In genomic region chr7:7104314-7104698, GRCh38 we compare ENCODE assay signal across 1 cellular context.
TF ChIP-seq lines count a peak whose summit lies in the region.

No MANE protein-coding gene starts in this region.

TF ChIP-seq in K562, 482 proteins besides CTCF, POLR2A, EP300 and RAD21 (continued from another document and continues in another):
- TF ChIP-seq CBX1 (IDR thresholded peaks at IDR 0.05; ENCODE audit: low read depth) = no peak
- TF ChIP-seq, protein P1, sequence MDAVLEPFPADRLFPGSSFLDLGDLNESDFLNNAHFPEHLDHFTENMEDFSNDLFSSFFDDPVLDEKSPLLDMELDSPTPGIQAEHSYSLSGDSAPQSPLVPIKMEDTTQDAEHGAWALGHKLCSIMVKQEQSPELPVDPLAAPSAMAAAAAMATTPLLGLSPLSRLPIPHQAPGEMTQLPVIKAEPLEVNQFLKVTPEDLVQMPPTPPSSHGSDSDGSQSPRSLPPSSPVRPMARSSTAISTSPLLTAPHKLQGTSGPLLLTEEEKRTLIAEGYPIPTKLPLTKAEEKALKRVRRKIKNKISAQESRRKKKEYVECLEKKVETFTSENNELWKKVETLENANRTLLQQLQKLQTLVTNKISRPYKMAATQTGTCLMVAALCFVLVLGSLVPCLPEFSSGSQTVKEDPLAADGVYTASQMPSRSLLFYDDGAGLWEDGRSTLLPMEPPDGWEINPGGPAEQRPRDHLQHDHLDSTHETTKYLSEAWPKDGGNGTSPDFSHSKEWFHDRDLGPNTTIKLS (IDR thresholded peaks at IDR 0.05; ENCODE audit: borderline replicate concordance, low read depth) = no peak
- no peak for TF ChIP-seq ZNF431 (CRISPR knock-in tag; IDR thresholded peaks at IDR 0.05)
- TF ChIP-seq CBFA2T2 (conservative IDR thresholded peaks at IDR 0.05) = peak; percentile 92
- peak; percentile 94 for TF ChIP-seq ARID1B (IDR thresholded peaks at IDR 0.05)
- peak; percentile 59; the same call in 1 of the 2 replicates for TF ChIP-seq MAFF (IDR thresholded peaks at IDR 0.05; ENCODE audit: low read length)
- TF ChIP-seq, protein P2, sequence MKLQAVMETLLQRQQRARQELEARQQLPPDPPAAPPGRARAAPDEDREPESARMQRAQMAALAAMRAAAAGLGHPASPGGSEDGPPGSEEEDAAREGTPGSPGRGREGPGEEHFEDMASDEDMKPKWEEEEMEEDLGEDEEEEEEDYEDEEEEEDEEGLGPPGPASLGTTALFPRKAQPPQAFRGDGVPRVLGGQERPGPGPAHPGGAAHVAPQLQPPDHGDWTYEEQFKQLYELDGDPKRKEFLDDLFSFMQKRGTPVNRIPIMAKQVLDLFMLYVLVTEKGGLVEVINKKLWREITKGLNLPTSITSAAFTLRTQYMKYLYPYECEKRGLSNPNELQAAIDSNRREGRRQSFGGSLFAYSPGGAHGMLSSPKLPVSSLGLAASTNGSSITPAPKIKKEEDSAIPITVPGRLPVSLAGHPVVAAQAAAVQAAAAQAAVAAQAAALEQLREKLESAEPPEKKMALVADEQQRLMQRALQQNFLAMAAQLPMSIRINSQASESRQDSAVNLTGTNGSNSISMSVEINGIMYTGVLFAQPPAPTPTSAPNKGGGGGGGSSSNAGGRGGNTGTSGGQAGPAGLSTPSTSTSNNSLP (IDR thresholded peaks at IDR 0.05; ENCODE audit: borderline replicate concordance, low read depth, low read length) = peak; percentile 98
- TF ChIP-seq CTCFL (IDR thresholded peaks at IDR 0.05; ENCODE audit: borderline replicate concordance, insufficient read depth, low read depth, low read length, poor library complexity, severe bottlenecking) = no peak
- peak; percentile 53; the same call in 1 of the 2 replicates for TF ChIP-seq EHMT2 (IDR thresholded peaks at IDR 0.05)
- TF ChIP-seq XRCC3 (IDR thresholded peaks at IDR 0.05) = no peak
- peak; percentile 14; the same call in 1 of the 2 replicates for TF ChIP-seq CHAMP1 (IDR thresholded peaks at IDR 0.05)
- TF ChIP-seq, protein P3, sequence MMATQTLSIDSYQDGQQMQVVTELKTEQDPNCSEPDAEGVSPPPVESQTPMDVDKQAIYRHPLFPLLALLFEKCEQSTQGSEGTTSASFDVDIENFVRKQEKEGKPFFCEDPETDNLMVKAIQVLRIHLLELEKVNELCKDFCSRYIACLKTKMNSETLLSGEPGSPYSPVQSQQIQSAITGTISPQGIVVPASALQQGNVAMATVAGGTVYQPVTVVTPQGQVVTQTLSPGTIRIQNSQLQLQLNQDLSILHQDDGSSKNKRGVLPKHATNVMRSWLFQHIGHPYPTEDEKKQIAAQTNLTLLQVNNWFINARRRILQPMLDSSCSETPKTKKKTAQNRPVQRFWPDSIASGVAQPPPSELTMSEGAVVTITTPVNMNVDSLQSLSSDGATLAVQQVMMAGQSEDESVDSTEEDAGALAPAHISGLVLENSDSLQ (IDR thresholded peaks at IDR 0.05) = peak; percentile 60; the same call in 1 of the 2 replicates
- no peak for TF ChIP-seq NFYB (IDR thresholded peaks at IDR 0.05; ENCODE audit: extremely low read depth, insufficient read length)
- TF ChIP-seq KDM1A (IDR thresholded peaks at IDR 0.05) = peak; percentile 65 to 69
- peak; percentile 81 for TF ChIP-seq STAT5A (IDR thresholded peaks at IDR 0.05; ENCODE audit: borderline replicate concordance, low read length)
- TF ChIP-seq HDAC3 (IDR thresholded peaks at IDR 0.05; ENCODE audit: borderline replicate concordance, partially characterized antibody) = peak; percentile 72
- TF ChIP-seq CAMTA2 (CRISPR knock-in tag; conservative IDR thresholded peaks at IDR 0.05) = no peak
- TF ChIP-seq ZNF347 (CRISPR knock-in tag; IDR thresholded peaks at IDR 0.05; ENCODE audit: low read depth) = no peak
- no peak for TF ChIP-seq ZNF740 (CRISPR knock-in tag; IDR thresholded peaks at IDR 0.05)
- TF ChIP-seq ZNF740 (tag; IDR thresholded peaks at IDR 0.05) = no peak
- no peak for TF ChIP-seq SIN3A (IDR thresholded peaks at IDR 0.05; ENCODE audit: borderline replicate concordance in 2 of 2, control insufficient read depth in 1 of 2, low read depth in 2 of 2, low read length in 2 of 2)
- TF ChIP-seq SMAD1 (IDR thresholded peaks at IDR 0.05; ENCODE audit: low read depth, low read length, partially characterized antibody) = no peak
- no peak for TF ChIP-seq JUNB (CRISPR knock-in tag; conservative IDR thresholded peaks at IDR 0.05)
- TF ChIP-seq NCOA2 (IDR thresholded peaks at IDR 0.05; ENCODE audit: partially characterized antibody in 2 of 2) = peak; percentile 23 to 85
- no peak for TF ChIP-seq RBFOX2 (IDR thresholded peaks at IDR 0.05; ENCODE audit: low read depth, low read length)
- no peak for TF ChIP-seq CCNT2 (IDR thresholded peaks at IDR 0.05; ENCODE audit: borderline replicate concordance, extremely low read depth, insufficient read length, low read depth, low read length)
- peak in 1 of 2 experiments; percentile 45; a peak in 1 of 3 replicates for TF ChIP-seq CBX3 (IDR thresholded peaks at IDR 0.05; ENCODE audit: borderline replicate concordance in 1 of 2, low read length in 2 of 2)
- TF ChIP-seq PML (IDR thresholded peaks at IDR 0.05; ENCODE audit: low read length) = peak; percentile 70; the same call in 1 of the 2 replicates
- no peak for TF ChIP-seq CEBPB (tag; IDR thresholded peaks at IDR 0.05)
- TF ChIP-seq HDAC2 (IDR thresholded peaks at IDR 0.05) = 0 out of 2 replicates have a peak, but pooled peaks have one; percentile 26
- TF ChIP-seq MEIS2 (IDR thresholded peaks at IDR 0.05; ENCODE audit: partially characterized antibody) = peak; percentile 95
- 0 out of 2 replicates have a peak, but pooled peaks have one; percentile 22 for TF ChIP-seq EP400 (IDR thresholded peaks at IDR 0.05)
- 0 out of 2 replicates have a peak, but pooled peaks have one; percentile 29 for TF ChIP-seq CREM (IDR thresholded peaks at IDR 0.05; ENCODE audit: low read depth)
- TF ChIP-seq ZSCAN29 (IDR thresholded peaks at IDR 0.05) = no peak
- TF ChIP-seq, protein P4, sequence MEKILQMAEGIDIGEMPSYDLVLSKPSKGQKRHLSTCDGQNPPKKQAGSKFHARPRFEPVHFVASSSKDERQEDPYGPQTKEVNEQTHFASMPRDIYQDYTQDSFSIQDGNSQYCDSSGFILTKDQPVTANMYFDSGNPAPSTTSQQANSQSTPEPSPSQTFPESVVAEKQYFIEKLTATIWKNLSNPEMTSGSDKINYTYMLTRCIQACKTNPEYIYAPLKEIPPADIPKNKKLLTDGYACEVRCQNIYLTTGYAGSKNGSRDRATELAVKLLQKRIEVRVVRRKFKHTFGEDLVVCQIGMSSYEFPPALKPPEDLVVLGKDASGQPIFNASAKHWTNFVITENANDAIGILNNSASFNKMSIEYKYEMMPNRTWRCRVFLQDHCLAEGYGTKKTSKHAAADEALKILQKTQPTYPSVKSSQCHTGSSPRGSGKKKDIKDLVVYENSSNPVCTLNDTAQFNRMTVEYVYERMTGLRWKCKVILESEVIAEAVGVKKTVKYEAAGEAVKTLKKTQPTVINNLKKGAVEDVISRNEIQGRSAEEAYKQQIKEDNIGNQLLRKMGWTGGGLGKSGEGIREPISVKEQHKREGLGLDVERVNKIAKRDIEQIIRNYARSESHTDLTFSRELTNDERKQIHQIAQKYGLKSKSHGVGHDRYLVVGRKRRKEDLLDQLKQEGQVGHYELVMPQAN (IDR thresholded peaks at IDR 0.05; ENCODE audit: borderline replicate concordance) = no peak
- peak; percentile 12; the same call in 1 of the 2 replicates for TF ChIP-seq ZNF589 (CRISPR knock-in tag; IDR thresholded peaks at IDR 0.05; ENCODE audit: low read depth)
- no peak for TF ChIP-seq HOMEZ (CRISPR knock-in tag; IDR thresholded peaks at IDR 0.05)
- peak; percentile 80 for TF ChIP-seq FOXM1 (IDR thresholded peaks at IDR 0.05; ENCODE audit: low read depth)
- no peak for TF ChIP-seq FOXM1 (CRISPR knock-in tag; IDR thresholded peaks at IDR 0.05; ENCODE audit: low read depth)
- TF ChIP-seq, protein P5, sequence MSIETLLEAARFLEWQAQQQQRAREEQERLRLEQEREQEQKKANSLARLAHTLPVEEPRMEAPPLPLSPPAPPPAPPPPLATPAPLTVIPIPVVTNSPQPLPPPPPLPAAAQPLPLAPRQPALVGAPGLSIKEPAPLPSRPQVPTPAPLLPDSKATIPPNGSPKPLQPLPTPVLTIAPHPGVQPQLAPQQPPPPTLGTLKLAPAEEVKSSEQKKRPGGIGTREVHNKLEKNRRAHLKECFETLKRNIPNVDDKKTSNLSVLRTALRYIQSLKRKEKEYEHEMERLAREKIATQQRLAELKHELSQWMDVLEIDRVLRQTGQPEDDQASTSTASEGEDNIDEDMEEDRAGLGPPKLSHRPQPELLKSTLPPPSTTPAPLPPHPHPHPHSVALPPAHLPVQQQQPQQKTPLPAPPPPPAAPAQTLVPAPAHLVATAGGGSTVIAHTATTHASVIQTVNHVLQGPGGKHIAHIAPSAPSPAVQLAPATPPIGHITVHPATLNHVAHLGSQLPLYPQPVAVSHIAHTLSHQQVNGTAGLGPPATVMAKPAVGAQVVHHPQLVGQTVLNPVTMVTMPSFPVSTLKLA (conservative IDR thresholded peaks at IDR 0.05) = peak in 1 of 2 experiments; percentile 23; a peak in 1 of 4 replicates
- TF ChIP-seq ZNF655 (CRISPR knock-in tag; IDR thresholded peaks at IDR 0.05) = no peak
- 0 out of 2 replicates have a peak, but pooled peaks have one; percentile 7 for TF ChIP-seq MTA3 (IDR thresholded peaks at IDR 0.05; ENCODE audit: borderline replicate concordance)
- peak; percentile 25 for TF ChIP-seq MAFK (IDR thresholded peaks at IDR 0.05; ENCODE audit: low read length)
- TF ChIP-seq ZNF311 (CRISPR knock-in tag; IDR thresholded peaks at IDR 0.05) = no peak
- peak; percentile 69; the same call in 1 of the 2 replicates for TF ChIP-seq GATAD2B (IDR thresholded peaks at IDR 0.05; ENCODE audit: borderline replicate concordance)
- peak; percentile 69 for TF ChIP-seq ZNF316 (IDR thresholded peaks at IDR 0.05)
- TF ChIP-seq ZBTB26 (CRISPR knock-in tag; IDR thresholded peaks at IDR 0.05) = no peak
